Comparison of ENCODE assay signal across 12 cellular contexts in genomic region chr6:27679968-27680694, GRCh38.
DNase-seq lines count a peak whose midpoint lies in the region; ATAC-seq, FAIRE-seq and TF ChIP-seq lines count a peak whose summit lies in the region.
"Had no signal": no experiment of that assay in that cellular context is flagged by ENCODE, and none has a peak within 500 bp of the region (broad histone marks: within the 10 kb centered on the region; RNA-seq: fewer than 3 reads in every experiment).

No MANE protein-coding gene starts in this region.

- peaks cover 3% of the 10 kb centered on the region for H3K4me1 Mint-ChIP-seq in activated naive CD4-positive, alpha-beta T cell treated with anti-CD3 and anti-CD28 coated beads, Interleukin-2, amount 50 U/mL, for 24 hours
- H3K4me1 Mint-ChIP-seq in activated CD8-positive, alpha-beta T cell treated with anti-CD3 and anti-CD28 coated beads, Interleukin-2, amount 10 ng/mL, durations not matched to agents 7 days and 5 days (ENCODE audit: low read depth), result peaks cover 21% of the 10 kb centered on the region

- no peak for DNase-seq in activated naive CD4-positive, alpha-beta T cell (lab: John Stamatoyannopoulos, UW)
- no peak for DNase-seq in activated CD8-positive, alpha-beta T cell treated with anti-CD3 and anti-CD28 coated beads, Interleukin-2, amount 10 ng/mL, durations not matched to agents 7 days and 5 days
- DNase-seq in hepatocyte (ENCODE audit: low spot score) (no peak), NCI-H1105 treated with DMSO at 0.1 percent for 48 hours (lab: John Stamatoyannopoulos, UW) (no peak), PC-9 (no peak), GM19239 (ENCODE audit: insufficient read length, low spot score) (no peak)
- DNase-seq: colonic mucosa, NCI-H446 treated with DMSO at 0.1 percent for 48 hours, SIG-M5 had no signal

- no peak overlapping the region for H3K9ac ChIP-seq in skeletal muscle satellite cell (ENCODE audit: low read depth, low read length)

- peaks cover 18% of the 10 kb centered on the region for H3F3A ChIP-seq in PC-9 (ENCODE audit: insufficient read depth, low read depth)

- H3K27me3 Mint-ChIP-seq in activated naive CD4-positive, alpha-beta T cell treated with anti-CD3 and anti-CD28 coated beads, Interleukin-2, amount 50 U/mL, for 24 hours, result peaks cover 57% of the 10 kb centered on the region
- H3K27me3 Mint-ChIP-seq in activated CD8-positive, alpha-beta T cell treated with anti-CD3 and anti-CD28 coated beads, Interleukin-2, amount 10 ng/mL, durations not matched to agents 7 days and 5 days (ENCODE audit: low read depth), result peaks cover 52% of the 10 kb centered on the region

- peak overlapping the region; percentile 82 for H3K27ac Mint-ChIP-seq in activated naive CD4-positive, alpha-beta T cell treated with anti-CD3 and anti-CD28 coated beads, Interleukin-2, amount 50 U/mL, for 24 hours
- peak overlapping the region; percentile 57 for H3K27ac Mint-ChIP-seq in activated CD8-positive, alpha-beta T cell treated with anti-CD3 and anti-CD28 coated beads, Interleukin-2, amount 10 ng/mL, durations not matched to agents 7 days and 5 days

- peak overlapping the region; percentile 72 for H3K4me2 ChIP-seq in hepatocyte
- H3K4me2 ChIP-seq in skeletal muscle satellite cell (ENCODE audit: low read length), result peak overlapping the region; percentile 25
- H3K4me2 ChIP-seq in PC-9, result no peak overlapping the region

- no peaks in the 10 kb centered on the region for H3K36me3 ChIP-seq in hepatocyte (replicated peaks; ENCODE audit: insufficient read depth, low read depth)
- H3K36me3 ChIP-seq in skeletal muscle satellite cell (ENCODE audit: insufficient read depth, low read length), result no peaks in the 10 kb centered on the region
- H3K36me3 ChIP-seq in PC-9 (ENCODE audit: low read depth), result no peaks in the 10 kb centered on the region
- H3K36me3 ChIP-seq: colonic mucosa, prostate gland had no signal

- POLR2A ChIA-PET in activated CD8-positive, alpha-beta T cell treated with anti-CD3 and anti-CD28 coated beads, Interleukin-2, amount 10 ng/mL, durations not matched to agents 7 days and 5 days (lab: Charles Lee), result interaction anchor here (0.7 to 0.9 kb wide), 2 partner anchors 10 to 533 kb away, joined by 3 to 4 read pairs; a partner anchor contains a TSS
- POLR2A ChIA-PET in PC-9 (lab: Charles Lee; ENCODE audit: unreplicated experiment), result interaction anchor here (0.6 kb wide), 1 partner anchor 40 kb away, joined by 3 read pairs; no protein-coding TSS in a partner anchor

- 11% methylated on average over 47 of the region's 47 CpGs for WGBS in hepatocyte (ENCODE audit: low lambda C conversion rate, missing lambda C conversion rate)

- H2AFZ ChIP-seq in hepatocyte, result peak overlapping the region; percentile 55
- H2AFZ ChIP-seq in PC-9, result no peak overlapping the region

- intact Hi-C loops in PC-9 (cut with micrococcal nuclease; ENCODE audit: unreplicated experiment), result loop anchor here (10.0 kb wide), 1 partner anchor 465 kb away; no protein-coding TSS in a partner anchor

- no peaks in the 10 kb centered on the region for H4K20me1 ChIP-seq in hepatocyte (ENCODE audit: insufficient read depth, poor library complexity, severe bottlenecking)
- no peaks in the 10 kb centered on the region for H4K20me1 ChIP-seq in PC-9 (ENCODE audit: insufficient read depth)

- CTCF ChIA-PET in activated CD8-positive, alpha-beta T cell treated with anti-CD3 and anti-CD28 coated beads, Interleukin-2, amount 10 ng/mL, durations not matched to agents 7 days and 5 days (lab: Charles Lee), result no interaction called here
- CTCF ChIA-PET in PC-9 (lab: Charles Lee), result interaction anchor here (0.6 kb wide), 1 partner anchor 1183 kb away, joined by 4 read pairs; no protein-coding TSS in a partner anchor

- H3K9me2 ChIP-seq in hepatocyte (replicated peaks; ENCODE audit: insufficient read depth) (no peaks in the 10 kb centered on the region), PC-9 (ENCODE audit: insufficient read depth) (no peaks in the 10 kb centered on the region)

- peak overlapping the region; percentile 26 for H3K4me3 Mint-ChIP-seq in activated naive CD4-positive, alpha-beta T cell treated with anti-CD3 and anti-CD28 coated beads, Interleukin-2, amount 50 U/mL, for 24 hours
- H3K4me3 Mint-ChIP-seq in activated CD8-positive, alpha-beta T cell treated with anti-CD3 and anti-CD28 coated beads, Interleukin-2, amount 10 ng/mL, durations not matched to agents 7 days and 5 days, result peak overlapping the region; percentile 61

- H3K4me3 ChIP-seq in hepatocyte (peak overlapping the region; percentile 32), skeletal muscle satellite cell (ENCODE audit: low read length) (no peak overlapping the region), PC-9 (no peak overlapping the region)
- H3K4me3 ChIP-seq: colonic mucosa, prostate gland had no signal

- peaks cover 56% of the 10 kb centered on the region for H3K27me3 ChIP-seq in hepatocyte
- peaks cover 4% of the 10 kb centered on the region for H3K27me3 ChIP-seq in skeletal muscle satellite cell (ENCODE audit: control insufficient read depth, insufficient read depth, low read length)
- H3K27me3 ChIP-seq in PC-9 (ENCODE audit: insufficient read depth, low read depth), result no peaks in the 10 kb centered on the region

- H3K9me3 Mint-ChIP-seq in activated naive CD4-positive, alpha-beta T cell treated with anti-CD3 and anti-CD28 coated beads, Interleukin-2, amount 50 U/mL, for 24 hours, result peaks cover 5% of the 10 kb centered on the region
- peaks cover 6% of the 10 kb centered on the region for H3K9me3 Mint-ChIP-seq in activated CD8-positive, alpha-beta T cell treated with anti-CD3 and anti-CD28 coated beads, Interleukin-2, amount 10 ng/mL, durations not matched to agents 7 days and 5 days (ENCODE audit: insufficient read depth)

- no TSS peak for BruUV-seq in PC-9 (replicated peaks; lab: Mats Ljungman, UMichigan)

- no peaks in the 10 kb centered on the region for H3K9me3 ChIP-seq in hepatocyte (ENCODE audit: low read depth)
- no peaks in the 10 kb centered on the region for H3K9me3 ChIP-seq in skeletal muscle satellite cell (replicated peaks; ENCODE audit: low read length)
- H3K9me3 ChIP-seq in PC-9 (ENCODE audit: insufficient read depth, low read depth), result no peaks in the 10 kb centered on the region; the same call in 1 of the 2 replicates
- H3K9me3 ChIP-seq: colonic mucosa, prostate gland had no signal

- H3K4me1 ChIP-seq in hepatocyte (ENCODE audit: insufficient read depth) (peaks cover 12% of the 10 kb centered on the region), skeletal muscle satellite cell (ENCODE audit: control insufficient read depth, insufficient read depth, low read length) (no peaks in the 10 kb centered on the region), PC-9 (replicated peaks; ENCODE audit: insufficient read depth) (no peaks in the 10 kb centered on the region)
- H3K4me1 ChIP-seq: prostate gland had no signal

- FAIRE-seq in GM19239 (lab: Jason Lieb, UNC), result no peak

- H3K79me2 ChIP-seq in hepatocyte (no peaks in the 10 kb centered on the region), PC-9 (ENCODE audit: low read depth) (no peaks in the 10 kb centered on the region)

- H3K36me3 Mint-ChIP-seq in activated naive CD4-positive, alpha-beta T cell treated with anti-CD3 and anti-CD28 coated beads, Interleukin-2, amount 50 U/mL, for 24 hours, result peaks cover 7% of the 10 kb centered on the region
- peaks cover 10% of the 10 kb centered on the region for H3K36me3 Mint-ChIP-seq in activated CD8-positive, alpha-beta T cell treated with anti-CD3 and anti-CD28 coated beads, Interleukin-2, amount 10 ng/mL, durations not matched to agents 7 days and 5 days (ENCODE audit: low read depth)

- no peak overlapping the region for H3K27ac ChIP-seq in hepatocyte
- no peak overlapping the region for H3K27ac ChIP-seq in PC-9
- H3K27ac ChIP-seq: colonic mucosa, prostate gland had no signal

- no peak for ATAC-seq in activated CD8-positive, alpha-beta T cell treated with anti-CD3 and anti-CD28 coated beads, Interleukin-2, amount 10 ng/mL, durations not matched to agents 7 days and 5 days

- TF ChIP-seq CTCF in hepatocyte (IDR thresholded peaks at IDR 0.05; ENCODE audit: poor library complexity), result no peak
- TF ChIP-seq CTCF in PC-9 (conservative IDR thresholded peaks at IDR 0.05), result no peak
